In genomic region chr11:125080531-125080911, GRCh38 we compare ENCODE assay signal across 21 cellular contexts. TPM values are rescaled to one million over a fixed set of nuclear protein-coding genes. Genes with fewer than 3 reads are reported as not detected.
DNase-seq lines count a peak whose midpoint lies in the region; TF ChIP-seq lines count a peak whose summit lies in the region.
"Had no signal": no experiment of that assay in that cellular context is flagged by ENCODE, and none has a peak within 500 bp of the region (broad histone marks: within the 10 kb centered on the region; RNA-seq: fewer than 3 reads in every experiment).

No MANE protein-coding gene starts in this region.

- H3K4me3 ChIP-seq in neuronal stem cell (ENCODE audit: low read length in 2 of 2) (no peak overlapping the region), mesendoderm (ENCODE audit: low read length) (no peak overlapping the region)
- H3K4me3 ChIP-seq: K562 had no signal

- no peak overlapping the region for H2BK20ac ChIP-seq in H9 (ENCODE audit: low read depth, low read length, poor library complexity, severe bottlenecking)

- no peak overlapping the region for H3K4me2 ChIP-seq in neuronal stem cell (ENCODE audit: insufficient read depth, low read length, poor library complexity, severe bottlenecking)
- no peak overlapping the region for H3K4me2 ChIP-seq in H9 (ENCODE audit: insufficient read depth, insufficient read length, low read length)
- H3K4me2 ChIP-seq in mesendoderm (ENCODE audit: low read length), result no peak overlapping the region

- TF ChIP-seq CTCF in GM13976 (IDR thresholded peaks at IDR 0.05; ENCODE audit: borderline replicate concordance, control extremely low read depth, extremely low read depth, insufficient read depth, missing control alignments), result no peak
- no peak for TF ChIP-seq CTCF in RWPE1 (conservative IDR thresholded peaks at IDR 0.05; ENCODE audit: low read depth)
- no peak for TF ChIP-seq CTCF in H9 (conservative IDR thresholded peaks at IDR 0.05)

- H3K23me2 ChIP-seq in H9 (ENCODE audit: insufficient read length, low read depth, low read length, poor library complexity, severe bottlenecking), result no peaks in the 10 kb centered on the region

- H3K27ac Mint-ChIP-seq in activated T-cell treated with anti-CD3 and anti-CD28 coated beads, Interleukin-2, amount 50 U/mL, for 24 hours, result peak overlapping the region; percentile 54
- no peak overlapping the region for H3K27ac Mint-ChIP-seq in H9
- H3K27ac Mint-ChIP-seq: CD4-positive, alpha-beta T cell; HFFc6 had no signal

- CTCF ChIA-PET in RWPE1 (lab: Yijun Ruan, JAX), result no interaction called here

- H3K36me3 Mint-ChIP-seq in activated T-cell treated with anti-CD3 and anti-CD28 coated beads, Interleukin-2, amount 50 U/mL, for 24 hours (ENCODE audit: low read depth), result no peaks in the 10 kb centered on the region
- peaks cover 0 to 2% (median 0%) of the 10 kb centered on the region in 3 experiments; a peak in 1 of 7 replicates for H3K36me3 Mint-ChIP-seq in H9 (ENCODE audit: insufficient read depth in 1 of 3, low read depth in 3 of 3)

- H3K79me2 ChIP-seq in H9 (ENCODE audit: insufficient read depth, low read length) (no peaks in the 10 kb centered on the region), mesendoderm (ENCODE audit: control insufficient read depth, insufficient read depth, low read length) (no peaks in the 10 kb centered on the region)

- H3K4me1 ChIP-seq in neuronal stem cell (ENCODE audit: control insufficient read depth in 2 of 2, insufficient read depth in 1 of 2, low read depth in 1 of 2, low read length in 2 of 2) (peaks cover 5 to 12% of the 10 kb centered on the region in 2 donors), H9 (ENCODE audit: insufficient read depth, low read length) (no peaks in the 10 kb centered on the region), mesendoderm (ENCODE audit: control insufficient read depth, low read depth, low read length) (peaks cover 2% of the 10 kb centered on the region)
- H3K4me1 ChIP-seq: BE2C had no signal

- no peak overlapping the region for H2AK5ac ChIP-seq in neuronal stem cell (ENCODE audit: low read depth, low read length)
- H2AK5ac ChIP-seq in H9 (ENCODE audit: insufficient read length, low read length), result no peak overlapping the region
- no peak overlapping the region for H2AK5ac ChIP-seq in mesendoderm (ENCODE audit: low read length)

- H4K5ac ChIP-seq in H9 (ENCODE audit: insufficient read length, low read depth, low read length), result no peak overlapping the region
- no peak overlapping the region for H4K5ac ChIP-seq in mesendoderm (ENCODE audit: low read length)

- no peaks in the 10 kb centered on the region for H3K9me3 Mint-ChIP-seq in activated T-cell treated with anti-CD3 and anti-CD28 coated beads, Interleukin-2, amount 50 U/mL, for 24 hours
- H3K9me3 Mint-ChIP-seq in H9, result no peaks in the 10 kb centered on the region
- H3K9me3 Mint-ChIP-seq: CD4-positive, alpha-beta T cell; HFFc6 had no signal

- no peak overlapping the region for H3K4ac ChIP-seq in neuronal stem cell (ENCODE audit: low read length)
- H3K4ac ChIP-seq in H9 (ENCODE audit: low read depth, low read length), result no peak overlapping the region
- no peak overlapping the region for H3K4ac ChIP-seq in mesendoderm (ENCODE audit: low read depth, low read length)

- H3K9me3 ChIP-seq in neuronal stem cell (replicated peaks in 1 of 2; ENCODE audit: control insufficient read depth in 2 of 2, insufficient read depth in 1 of 2, low read depth in 1 of 2, low read length in 2 of 2) (peaks cover 0 to 2% of the 10 kb centered on the region in 2 donors), H9 (ENCODE audit: control insufficient read depth, low read depth, low read length) (no peaks in the 10 kb centered on the region)
- H3K9me3 ChIP-seq: BE2C, Caco-2 had no signal

- no peak overlapping the region for H4K8ac ChIP-seq in neuronal stem cell (ENCODE audit: low read depth, low read length)
- H4K8ac ChIP-seq in H9 (replicated peaks; ENCODE audit: insufficient read length, low read depth, low read length), result no peak overlapping the region
- H4K8ac ChIP-seq in mesendoderm (ENCODE audit: low read depth, low read length), result no peak overlapping the region

- no peak overlapping the region for H3K4me3 Mint-ChIP-seq in activated T-cell treated with anti-CD3 and anti-CD28 coated beads, Interleukin-2, amount 50 U/mL, for 24 hours
- H3K4me3 Mint-ChIP-seq in H9, result no peak overlapping the region
- H3K4me3 Mint-ChIP-seq: CD4-positive, alpha-beta T cell; HFFc6 had no signal

- H4K20me1 ChIP-seq in H9 (ENCODE audit: control insufficient read depth, insufficient read depth, insufficient read length), result no peaks in the 10 kb centered on the region

- H2BK12ac ChIP-seq in neuronal stem cell (ENCODE audit: low read length), result no peak overlapping the region
- no peak overlapping the region for H2BK12ac ChIP-seq in H9 (ENCODE audit: insufficient read length, low read depth, low read length)

- H3K56ac ChIP-seq in H9 (ENCODE audit: insufficient read length, low read depth, low read length), result no peak overlapping the region
- H3K56ac ChIP-seq in mesendoderm (ENCODE audit: low read length), result no peak overlapping the region

- in situ Hi-C loops in GM13976 (cut with MboI; ENCODE audit: low sequenced_read_pairs, unreplicated experiment), result no loop called here

- H3K4me1 Mint-ChIP-seq in activated T-cell treated with anti-CD3 and anti-CD28 coated beads, Interleukin-2, amount 50 U/mL, for 24 hours (ENCODE audit: low read depth), result no peaks in the 10 kb centered on the region
- peaks cover 3 to 6% of the 10 kb centered on the region in 2 experiments for H3K4me1 Mint-ChIP-seq in H9

- H3K23ac ChIP-seq in neuronal stem cell (ENCODE audit: low read depth, low read length, poor library complexity) (peak overlapping the region; percentile 46), H9 (ENCODE audit: insufficient read length, low read depth, low read length) (no peak overlapping the region), mesendoderm (ENCODE audit: low read length) (no peak overlapping the region)

- H2BK5ac ChIP-seq in neuronal stem cell (ENCODE audit: low read length) (no peak overlapping the region), H9 (ENCODE audit: insufficient read length, low read length) (no peak overlapping the region), mesendoderm (ENCODE audit: low read length) (no peak overlapping the region)

- H3K14ac ChIP-seq in neuronal stem cell (ENCODE audit: low read length), result no peak overlapping the region
- no peak overlapping the region; the same call in 1 of the 2 replicates for H3K14ac ChIP-seq in H9 (ENCODE audit: insufficient read depth, low read length)

- H3K9ac ChIP-seq in neuronal stem cell (ENCODE audit: low read depth, low read length, poor library complexity), result no peak overlapping the region
- no peak overlapping the region for H3K9ac ChIP-seq in H9 (ENCODE audit: extremely low read depth, insufficient read length, low read length)
- no peak overlapping the region for H3K9ac ChIP-seq in mesendoderm (ENCODE audit: low read length)

- H2BK15ac ChIP-seq in neuronal stem cell (ENCODE audit: low read length), result no peak overlapping the region
- no peak overlapping the region for H2BK15ac ChIP-seq in H9 (ENCODE audit: low read depth, low read length)
- no peak overlapping the region for H2BK15ac ChIP-seq in mesendoderm (replicated peaks; ENCODE audit: low read depth)

- H3K36me3 ChIP-seq in neuronal stem cell (replicated peaks in 1 of 2; ENCODE audit: control insufficient read depth in 2 of 2, insufficient read depth in 2 of 2, low read length in 2 of 2) (no peaks in the 10 kb centered on the region), mesendoderm (ENCODE audit: control insufficient read depth, insufficient read depth, low read length) (no peaks in the 10 kb centered on the region)
- H3K36me3 ChIP-seq: BE2C had no signal

- no peak overlapping the region for H3K18ac ChIP-seq in neuronal stem cell (ENCODE audit: low read length)
- H3K18ac ChIP-seq in H9 (ENCODE audit: insufficient read length, low read depth, low read length), result no peak overlapping the region
- H3K18ac ChIP-seq in mesendoderm (ENCODE audit: low read length), result no peak overlapping the region

- DNase-seq in activated T-cell treated with anti-CD3 and anti-CD28 coated beads, Interleukin-2, amount 50 U/mL, for 24 hours, result no peak
- DNase-seq in activated T-cell treated with anti-CD3 and anti-CD28 coated beads for 4 hours (no peak), GM13976 (ENCODE audit: low spot score) (peak; percentile 15), RWPE1 (ENCODE audit: low spot score) (no peak), neuronal stem cell (ENCODE audit: low spot score) (no peak), H9 (no peak), mesendoderm (no peak), NCI-H748 treated with DMSO at 0.1 percent for 48 hours (lab: John Stamatoyannopoulos, UW) (no peak)
- DNase-seq: ACHN; BE2C; C1 segment of cervical spinal cord; Caco-2; CD4-positive, alpha-beta T cell; DMS153; DMS79; GDM1; HCEC 1CT; HFFc6; IMR-90 had no signal

- H2AFZ ChIP-seq in neuronal stem cell (ENCODE audit: low read length) (no peak overlapping the region), H9 (ENCODE audit: low read length) (no peak overlapping the region)

- POLR2A ChIA-PET in RWPE1 (lab: Yijun Ruan, JAX; ENCODE audit: low non-redundant PET), result no interaction called here

- no peaks in the 10 kb centered on the region for H3K79me1 ChIP-seq in neuronal stem cell (ENCODE audit: low read depth, low read length)
- no peaks in the 10 kb centered on the region for H3K79me1 ChIP-seq in H9 (ENCODE audit: insufficient read depth, low read depth, low read length, poor library complexity, severe bottlenecking)
- H3K79me1 ChIP-seq in mesendoderm (ENCODE audit: low read length), result no peaks in the 10 kb centered on the region

- H3K27ac ChIP-seq in RWPE1 (peak overlapping the region; percentile 97), neuronal stem cell (replicated peaks; ENCODE audit: low read length) (no peak overlapping the region), H9 (ENCODE audit: insufficient read length, low read depth, low read length) (no peak overlapping the region), mesendoderm (ENCODE audit: low read depth, low read length) (no peak overlapping the region)
- H3K27ac ChIP-seq: HL-60 had no signal

- H3K27me3 ChIP-seq in neuronal stem cell (ENCODE audit: control insufficient read depth in 3 of 3, insufficient read depth in 3 of 3, low read depth in 1 of 3, low read length in 3 of 3) (no peaks in the 10 kb centered on the region), H9 (ENCODE audit: insufficient read depth, low read length) (no peaks in the 10 kb centered on the region), mesendoderm (ENCODE audit: insufficient read depth, low read length, poor library complexity) (no peaks in the 10 kb centered on the region)

- no peak overlapping the region for H3T11ph ChIP-seq in H9 (ENCODE audit: low read length)

- no CpG with 5 or more reads among the region's 12 CpGs for WGBS in neuronal stem cell (ENCODE audit: extremely low coverage in 2 of 2, insufficient read length in 2 of 2, insufficient replicate concordance in 1 of 2), 2 donors
- WGBS in H9 (ENCODE audit: extremely low coverage, insufficient read length, low lambda C conversion rate), result no CpG with 5 or more reads among the region's 12 CpGs
- WGBS in mesendoderm (ENCODE audit: extremely low coverage, insufficient coverage, low lambda C conversion rate), result no CpG with 5 or more reads among the region's 12 CpGs

- no peaks in the 10 kb centered on the region for H3K27me3 Mint-ChIP-seq in activated T-cell treated with anti-CD3 and anti-CD28 coated beads, Interleukin-2, amount 50 U/mL, for 24 hours
- H3K27me3 Mint-ChIP-seq in H9 (ENCODE audit: low read depth), result peaks cover 15% of the 10 kb centered on the region

- H2BK120ac ChIP-seq in neuronal stem cell (ENCODE audit: low read depth, low read length) (no peak overlapping the region), H9 (ENCODE audit: low read depth, low read length, poor library complexity, severe bottlenecking) (no peak overlapping the region), mesendoderm (ENCODE audit: low read depth, low read length) (no peak overlapping the region)

- no peak overlapping the region for H4K91ac ChIP-seq in neuronal stem cell (ENCODE audit: low read depth, low read length, poor library complexity)
- H4K91ac ChIP-seq in H9 (ENCODE audit: insufficient read length, low read depth, low read length), result no peak overlapping the region

RNA-seq across cellular contexts. Expression of gene SLC37A2, which starts 17.4 kb away (rescaled TPM):
- 0.66 TPM for polyA plus RNA-seq in neuronal stem cell (2013, experiment 1 of 2)
- polyA plus RNA-seq in neuronal stem cell (2013, experiment 2 of 2), result 0.64 TPM
- total RNA-seq in H9 (2021), result 0.61 and 1.2 TPM in 2 replicates
- 0.14 TPM for polyA plus RNA-seq in mesendoderm (2013, experiment 1 of 2)
- polyA plus RNA-seq in mesendoderm (2013, experiment 2 of 2), result 0.21 TPM

RNA-seq across cellular contexts. Expression of gene TMEM218, which starts 30.9 kb away (rescaled TPM):
- 25.3 TPM for polyA plus RNA-seq in neuronal stem cell (2013, experiment 1 of 2)
- 23.3 TPM for polyA plus RNA-seq in neuronal stem cell (2013, experiment 2 of 2)
- total RNA-seq in H9 (2021), result 14.3 and 15.2 TPM in 2 replicates
- 9.3 TPM for polyA plus RNA-seq in mesendoderm (2013, experiment 1 of 2)
- polyA plus RNA-seq in mesendoderm (2013, experiment 2 of 2), result 9.7 TPM
